13 cellular contexts compared by ENCODE assay signal in the genomic region with DNA sequence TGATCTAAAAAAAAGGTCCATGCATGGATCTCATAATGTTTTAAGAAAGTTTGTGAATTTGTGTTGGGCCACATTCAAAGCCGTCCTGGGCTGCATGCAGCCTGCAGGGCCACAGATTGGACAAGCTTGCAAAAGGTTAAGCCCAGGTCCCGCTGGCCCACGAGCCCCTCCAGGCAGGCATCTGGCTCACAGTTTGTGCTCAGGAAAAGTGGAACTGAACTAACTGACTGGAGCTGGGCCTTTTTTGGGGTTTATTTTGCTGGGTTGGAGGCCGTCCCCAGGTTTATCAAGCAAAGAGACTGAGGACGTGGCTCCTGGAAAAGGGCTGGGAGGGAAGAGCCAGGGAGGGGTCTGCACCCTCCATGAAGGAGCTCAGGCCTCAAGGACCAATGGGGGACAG. TPM values are rescaled to one million over a fixed set of nuclear protein-coding genes. Genes with fewer than 3 reads are reported as not detected.
"Had no signal": no experiment of that assay in that cellular context is flagged by ENCODE, and none has a peak within 500 bp of the region (broad histone marks: within the 10 kb centered on the region; RNA-seq: fewer than 3 reads in every experiment).

No MANE protein-coding gene starts in this region.

- DNase-seq: activated CD4-positive, alpha-beta T cell treated with anti-CD3 and anti-CD28 coated beads for 36 hours; activated effector memory CD4-positive, alpha-beta T cell treated with anti-CD3 and anti-CD28 coated beads, Interleukin-2, amount 50 U/mL, for 16 hours; foreskin melanocyte; left colon; psoas muscle; stimulated activated CD4-positive, alpha-beta T cell treated with anti-CD3 and anti-CD28 coated beads, Interleukin-12 subunit alpha, Interleukin-12 subunit beta, amount 100 ng/mL, for 4 hours; stimulated activated naive CD4-positive, alpha-beta T cell treated with Interleukin-2 at 50 U/mL for 16 hours had no signal

- H3K27me3 ChIP-seq: suprapubic skin had no signal

- H3K9me3 ChIP-seq: psoas muscle, suprapubic skin had no signal

- H3K27me3 Mint-ChIP-seq: activated CD4-positive, alpha-beta T cell treated with anti-CD3 and anti-CD28 coated beads for 36 hours had no signal

- H3K4me1 ChIP-seq: psoas muscle, suprapubic skin had no signal

- H3K27ac Mint-ChIP-seq: activated CD4-positive, alpha-beta T cell treated with anti-CD3 and anti-CD28 coated beads for 36 hours; nephron had no signal

- ATAC-seq: psoas muscle had no signal

- H3K4me3 ChIP-seq: psoas muscle, suprapubic skin had no signal

- FAIRE-seq: astrocyte, colon had no signal

- H3K9me3 Mint-ChIP-seq: nephron had no signal

- H3K27ac ChIP-seq: psoas muscle, suprapubic skin had no signal

- H3K4me1 Mint-ChIP-seq: nephron had no signal

- H3K4me3 Mint-ChIP-seq: activated CD4-positive, alpha-beta T cell treated with anti-CD3 and anti-CD28 coated beads for 36 hours; nephron had no signal

RNA-seq across cellular contexts. Expression of a gene that starts 58.6 kb away (rescaled TPM):
- total RNA-seq: activated CD4-positive, alpha-beta T cell treated with anti-CD3 and anti-CD28 coated beads for 36 hours; astrocyte; left colon; osteoblast; suprapubic skin; T-helper 2 cell treated with Interferon-gamma antibody and Interleukin-4, amounts not matched to agents 100 ng/mL and 5 ng/mL, for 36 hours had no signal
